ENCODE assay signal across 8 cellular contexts in genomic region chr20:57619053-57619831, GRCh38.
DNase-seq lines count a peak whose midpoint lies in the region; ATAC-seq lines count a peak whose summit lies in the region.

No MANE protein-coding gene starts in this region.

- peak overlapping the region; percentile 90 for H3K27ac Mint-ChIP-seq in activated naive CD8-positive, alpha-beta T cell treated with anti-CD3 and anti-CD28 coated beads, Interleukin-2, amount 50 U/mL, for 24 hours

- H3K9me3 Mint-ChIP-seq in activated naive CD8-positive, alpha-beta T cell treated with anti-CD3 and anti-CD28 coated beads, Interleukin-2, amount 50 U/mL, for 24 hours, result no peaks in the 10 kb centered on the region

- DNase-seq in SIG-M5 treated with dmso at 0.1 percent for 504 hours (lab: John Stamatoyannopoulos, UW; ENCODE audit: unreplicated experiment) (peak; percentile 76), NCI-H2227 treated with DMSO at 0.1 percent for 48 hours (lab: John Stamatoyannopoulos, UW) (no peak), NCI-H1694 (lab: John Stamatoyannopoulos, UW) (no peak), NCI-H748 treated with DMSO at 0.1 percent for 48 hours (lab: John Stamatoyannopoulos, UW) (no peak)
- peak; percentile 69 for DNase-seq in activated naive CD8-positive, alpha-beta T cell treated with anti-CD3 and anti-CD28 coated beads, Interleukin-2, amount 50 U/mL, for 24 hours
- peak; percentile 71 for DNase-seq in stimulated activated CD4-positive, alpha-beta T cell treated with anti-CD3 and anti-CD28 coated beads, Interleukin-15, amount 100 ng/mL, for 24 hours

- peak overlapping the region; percentile 71 for H3K4me3 Mint-ChIP-seq in activated naive CD8-positive, alpha-beta T cell treated with anti-CD3 and anti-CD28 coated beads, Interleukin-2, amount 50 U/mL, for 24 hours

- H3K36me3 Mint-ChIP-seq in activated naive CD8-positive, alpha-beta T cell treated with anti-CD3 and anti-CD28 coated beads, Interleukin-2, amount 50 U/mL, for 24 hours (ENCODE audit: low read depth), result peaks cover 3% of the 10 kb centered on the region

- ATAC-seq in GM19025 (IDR thresholded peaks at IDR 0.05; ENCODE audit: low read depth, unreplicated experiment) (peak; percentile 46), HG03025 (IDR thresholded peaks at IDR 0.05; ENCODE audit: low FRiP score, unreplicated experiment) (peak; percentile 34)
- ATAC-seq in activated naive CD8-positive, alpha-beta T cell treated with anti-CD3 and anti-CD28 coated beads, Interleukin-2, amount 50 U/mL, for 24 hours, result peak; percentile 80

- H3K4me1 Mint-ChIP-seq in activated naive CD8-positive, alpha-beta T cell treated with anti-CD3 and anti-CD28 coated beads, Interleukin-2, amount 50 U/mL, for 24 hours, result peaks cover 59% of the 10 kb centered on the region

- no peaks in the 10 kb centered on the region for H3K27me3 Mint-ChIP-seq in activated naive CD8-positive, alpha-beta T cell treated with anti-CD3 and anti-CD28 coated beads, Interleukin-2, amount 50 U/mL, for 24 hours

Comparison
In these comparisons a context has a peak if more than half of its experiments do, and no peak if none do; other contexts are left out.
1. DNase-seq: peak in SIG-M5 treated with dmso at 0.1 percent for 504 hours (single experiment), activated naive CD8-positive, alpha-beta T cell treated with anti-CD3 and anti-CD28 coated beads, Interleukin-2, amount 50 U/mL, for 24 hours (single experiment) and stimulated activated CD4-positive, alpha-beta T cell treated with anti-CD3 and anti-CD28 coated beads, Interleukin-15, amount 100 ng/mL, for 24 hours (single experiment); none in NCI-H2227 treated with DMSO at 0.1 percent for 48 hours (single experiment), NCI-H1694 (single experiment) and NCI-H748 treated with DMSO at 0.1 percent for 48 hours (single experiment).
2. Peak in every context shown above with its lines, with median percentiles within 50 percentile points of each other: ATAC-seq.